9 cellular contexts compared by ENCODE assay signal in genomic region chrX:118807151-118808017, GRCh38. TPM values are rescaled to one million over a fixed set of nuclear protein-coding genes. Genes with fewer than 3 reads are reported as not detected.
DNase-seq lines count a peak whose midpoint lies in the region; ATAC-seq and TF ChIP-seq lines count a peak whose summit lies in the region.
"Had no signal": no experiment of that assay in that cellular context is flagged by ENCODE, and none has a peak within 500 bp of the region (broad histone marks: within the 10 kb centered on the region; RNA-seq: fewer than 3 reads in every experiment).

No MANE protein-coding gene starts in this region.

- no peaks in the 10 kb centered on the region for H3K36me3 ChIP-seq in body of pancreas (replicated peaks in 1 of 2; ENCODE audit: insufficient read depth in 1 of 2, low read depth in 2 of 2)
- H3K36me3 ChIP-seq: BLaER1 treated with 17β-estradiol and CSF1 and Interleukin-3, amounts not matched to agents 10 nM and 100 nM had no signal

- no peak for TF ChIP-seq POLR2A in body of pancreas (IDR thresholded peaks at IDR 0.05)

- no peak overlapping the region for H3K4me3 ChIP-seq in body of pancreas
- H3K4me3 ChIP-seq: BLaER1 treated with 17β-estradiol and CSF1 and Interleukin-3, amounts not matched to agents 10 nM and 100 nM had no signal

- intact Hi-C loops in body of pancreas (cut with DNase I), result loop anchor here (5.0 kb wide), 1 partner anchor 165 kb away; no protein-coding TSS in a partner anchor

- WGBS in body of pancreas, 2 donors, result 33 to 35% methylated on average over 4 of the region's 4 CpGs

- H3K27ac ChIP-seq in body of pancreas, result no peak overlapping the region
- H3K27ac ChIP-seq: BLaER1 treated with 17β-estradiol and CSF1 and Interleukin-3, amounts not matched to agents 10 nM and 100 nM had no signal

- ATAC-seq in body of pancreas (peak; percentile 47), GM19035 (IDR thresholded peaks at IDR 0.05; ENCODE audit: unreplicated experiment) (no peak)

- peak; percentile 41 to 77 (median 69) for TF ChIP-seq CTCF in body of pancreas (IDR thresholded peaks at IDR 0.05)

- H3K9me3 ChIP-seq in body of pancreas, result no peaks in the 10 kb centered on the region

- peak; percentile 15 for DNase-seq in NCI-H2029 treated with DMSO at 0.1 percent for 48 hours (lab: John Stamatoyannopoulos, UW)
- DNase-seq in NCI-H2029 (lab: John Stamatoyannopoulos, UW), result no peak
- peak; percentile 65 to 66 for DNase-seq in Kasumi-1 (lab: John Stamatoyannopoulos, UW)
- DNase-seq in RPMI7951 (ENCODE audit: low read depth), result peak; percentile 41
- peak; percentile 31 to 54 (median 45) for DNase-seq in body of pancreas
- DNase-seq in islet precursor cell, result peak; percentile 62
- DNase-seq in stimulated activated CD4-positive, alpha-beta T cell treated with anti-CD3 and anti-CD28 coated beads, TNF-alpha, amount 100 ng/mL, for 48 hours (ENCODE audit: low read depth in 3 of 3), result peak in 2 of 3 donors; percentile 4 to 31

- H3K27me3 ChIP-seq in body of pancreas, result no peaks in the 10 kb centered on the region
- H3K27me3 ChIP-seq: BLaER1 treated with 17β-estradiol and CSF1 and Interleukin-3, amounts not matched to agents 10 nM and 100 nM had no signal

- H3K4me1 ChIP-seq in body of pancreas, result no peaks in the 10 kb centered on the region

RNA-seq across cellular contexts. Expression of gene ZCCHC12, which starts 16.2 kb away (rescaled TPM):
- total RNA-seq in RPMI7951 (2014; rRNA removed; shearing (Covaris generic)), result not detected in 2 replicates
- total RNA-seq in body of pancreas, result under 1 TPM in 1 of 2 donors, not detected in 1; 0.52 TPM
